6 cellular contexts compared by ENCODE assay signal in genomic region chr14:24243336-24243836, GRCh38. TPM values are rescaled to one million over a fixed set of nuclear protein-coding genes. Genes with fewer than 3 reads are reported as not detected.
DNase-seq lines count a peak whose midpoint lies in the region; ATAC-seq and TF ChIP-seq lines count a peak whose summit lies in the region.

No MANE protein-coding gene starts in this region.

- H3K27me3 ChIP-seq in H7 (ENCODE audit: control insufficient read depth, insufficient read depth, low read length) (no peaks in the 10 kb centered on the region; the same call in 1 of the 2 replicates), SU-DHL-6 (ENCODE audit: low read length) (no peaks in the 10 kb centered on the region), iPS-20b (ENCODE audit: insufficient read depth, low read length) (no peaks in the 10 kb centered on the region), uterus (no peaks in the 10 kb centered on the region)

- H3K36me3 ChIP-seq in H7 (replicated peaks; ENCODE audit: control insufficient read depth, insufficient read depth, low read length) (peaks cover 18% of the 10 kb centered on the region), SU-DHL-6 (ENCODE audit: low read length) (no peaks in the 10 kb centered on the region; the same call in 1 of the 2 replicates), iPS-20b (ENCODE audit: insufficient read depth, low read depth, low read length) (peaks cover 29% of the 10 kb centered on the region), uterus (no peaks in the 10 kb centered on the region)

- H3K4me1 ChIP-seq in iPS-20b (ENCODE audit: insufficient read depth, low read length) (no peaks in the 10 kb centered on the region), uterus (peaks cover 0 to 21% of the 10 kb centered on the region in 2 donors)

- H3K9ac ChIP-seq in SU-DHL-6 (ENCODE audit: low read length) (peak overlapping the region; percentile 75), iPS-20b (ENCODE audit: low read depth, low read length) (peak overlapping the region; percentile 85; the same call in 1 of the 2 replicates)

- H3K27ac ChIP-seq in SU-DHL-6 (ENCODE audit: low read depth, low read length), result peak overlapping the region; percentile 89
- no peak overlapping the region for H3K27ac ChIP-seq in iPS-20b (ENCODE audit: low read length)
- H3K27ac ChIP-seq in uterus, result peak overlapping the region; percentile 94 to 97

- H2AFZ ChIP-seq in SU-DHL-6 (ENCODE audit: low read depth, low read length, severe bottlenecking), result peak overlapping the region; percentile 83

- no peaks in the 10 kb centered on the region for H3F3A ChIP-seq in SU-DHL-6 (ENCODE audit: insufficient read depth)

- no peak for TF ChIP-seq POLR2A in uterus (IDR thresholded peaks at IDR 0.05)

- no peak for ATAC-seq in GM19023 (IDR thresholded peaks at IDR 0.05; ENCODE audit: unreplicated experiment)

- peak overlapping the region; percentile 75 for H3K4me3 ChIP-seq in H7 (ENCODE audit: insufficient read depth, low read depth, low read length)
- peak overlapping the region; percentile 84 for H3K4me3 ChIP-seq in SU-DHL-6 (ENCODE audit: insufficient read depth, low read length, poor library complexity, severe bottlenecking)
- peak overlapping the region; percentile 91; the same call in 1 of the 2 replicates for H3K4me3 ChIP-seq in iPS-20b (ENCODE audit: low read length)
- peak overlapping the region; percentile 51 to 62 for H3K4me3 ChIP-seq in uterus

- H3K9me3 ChIP-seq in SU-DHL-6 (ENCODE audit: insufficient read depth, low read length), result no peaks in the 10 kb centered on the region
- no peaks in the 10 kb centered on the region for H3K9me3 ChIP-seq in iPS-20b (ENCODE audit: insufficient read depth, low read depth, low read length)
- H3K9me3 ChIP-seq in uterus, result no peaks in the 10 kb centered on the region

- no peaks in the 10 kb centered on the region; the same call in 1 of the 2 replicates for H4K20me1 ChIP-seq in SU-DHL-6 (ENCODE audit: low read depth, low read length)

- peaks cover 7% of the 10 kb centered on the region; the same call in 1 of the 2 replicates for H3K79me2 ChIP-seq in SU-DHL-6 (ENCODE audit: insufficient read depth, low read length)

- intact Hi-C loops in uterus (cut with DNase I; ENCODE audit: low total_unique reads), result loop anchor here (10.0 kb wide), 1 partner anchor 51 kb away; the partner anchor contains the start of genes DHRS1 and NOP9

- no peaks in the 10 kb centered on the region for H3K9me2 ChIP-seq in SU-DHL-6 (replicated peaks; ENCODE audit: insufficient read depth, low read length)

- DNase-seq in H7 (peak; percentile 32), uterus (peak in 1 of 2 donors; percentile 45)
- no peak for DNase-seq in stimulated activated CD8-positive, alpha-beta memory T cell treated with anti-CD3 and anti-CD28 coated beads, Interleukin-4, amount 100 ng/mL, for 48 hours

- TF ChIP-seq CTCF in SU-DHL-6 (IDR thresholded peaks at IDR 0.05; ENCODE audit: insufficient read depth, low read length, poor library complexity, severe bottlenecking), result no peak
- TF ChIP-seq CTCF in uterus (IDR thresholded peaks at IDR 0.05), result no peak

- peak overlapping the region; percentile 80 for H3K4me2 ChIP-seq in SU-DHL-6 (ENCODE audit: low read depth, low read length, poor library complexity, severe bottlenecking)

RNA-seq across cellular contexts. Expression of gene TINF2, which starts 1.0 kb away (rescaled TPM):
- total RNA-seq in H7 (2014; rRNA removed; shearing (Covaris generic)), result 46.9 and 52.2 TPM in 2 replicates
- total RNA-seq in uterus, result 100 to 1,000 TPM in 1 of 4 donors, 10 to 100 TPM in 3; 41.0 to 123 (median 66.8) TPM

RNA-seq across cellular contexts. Expression of gene GMPR2, which starts 10.7 kb away (rescaled TPM):
- total RNA-seq in H7 (2014; rRNA removed; shearing (Covaris generic)), result 81.6 and 104 TPM in 2 replicates
- 10 to 100 TPM; 38.9 to 60.9 (median 48.8) TPM for total RNA-seq in uterus

RNA-seq across cellular contexts. Expression of gene NEDD8, which starts 11.2 kb away (rescaled TPM):
- total RNA-seq in H7 (2014; rRNA removed; shearing (Covaris generic)), result 195 and 203 TPM in 2 replicates
- total RNA-seq in uterus, result 1,000 to 10,000 TPM in 1 of 4 donors, 100 to 1,000 TPM in 2, 10 to 100 TPM in 1; 61.2 to 1,004 (median 192) TPM

RNA-seq across cellular contexts. Expression of gene TGM1, which starts 19.6 kb away (rescaled TPM):
- total RNA-seq in H7 (2014; rRNA removed; shearing (Covaris generic)), result 0.21 and 3.1 TPM in 2 replicates
- total RNA-seq in uterus, result 1 to 10 TPM in 2 of 4 donors, not detected in 2; 1.6 to 3.2 TPM

RNA-seq across cellular contexts. Expression of gene MDP1, which starts 27.5 kb away (rescaled TPM):
- 18.6 and 23.6 TPM in 2 replicates for total RNA-seq in H7 (2014; rRNA removed; shearing (Covaris generic))
- 100 to 1,000 TPM in 1 of 4 donors, 10 to 100 TPM in 2, 1 to 10 TPM in 1; 5.6 to 137 (median 24.2) TPM for total RNA-seq in uterus
